24 cellular contexts compared by ENCODE assay signal in the genomic region with DNA sequence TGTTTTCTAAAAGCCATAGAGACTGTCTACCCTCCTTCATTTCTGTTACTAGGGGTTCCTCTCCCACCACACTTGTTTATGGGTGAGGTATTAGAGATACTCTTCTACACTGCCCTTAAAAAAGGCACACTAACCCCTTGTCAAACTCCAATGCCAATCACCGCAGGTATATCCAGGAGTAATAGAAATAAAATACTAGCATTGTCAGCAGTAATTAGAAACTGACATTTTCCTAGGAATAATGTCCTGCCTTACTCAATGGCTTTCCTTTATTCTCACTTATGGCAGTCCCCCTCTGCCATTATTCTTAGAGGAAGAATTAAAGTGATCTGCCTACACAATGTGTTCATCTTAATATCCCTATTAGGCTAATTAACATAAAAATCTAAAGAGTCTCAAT. TPM values are rescaled to one million over a fixed set of nuclear protein-coding genes. Genes with fewer than 3 reads are reported as not detected.
DNase-seq lines count a peak whose midpoint lies in the region; ATAC-seq, FAIRE-seq and TF ChIP-seq lines count a peak whose summit lies in the region.
"Had no signal": no experiment of that assay in that cellular context is flagged by ENCODE, and none has a peak within 500 bp of the region (broad histone marks: within the 10 kb centered on the region; RNA-seq: fewer than 3 reads in every experiment).

No MANE protein-coding gene starts in this region.

- no peak for TF ChIP-seq CTCF in HepG2 (CRISPR knock-in tag; IDR thresholded peaks at IDR 0.05)
- TF ChIP-seq CTCF in right lobe of liver (IDR thresholded peaks at IDR 0.05): no peak
- no peak for TF ChIP-seq CTCF in K562 (IDR thresholded peaks at IDR 0.05 in 2 of 3, conservative IDR thresholded peaks at IDR 0.05 in 1 of 3; ENCODE audit: insufficient read depth in 2 of 3, low read depth in 1 of 3, low read length in 3 of 3)
- no peak for TF ChIP-seq CTCF in tibial nerve (IDR thresholded peaks at IDR 0.05)

- H4K20me1 ChIP-seq in HepG2 (ENCODE audit: insufficient read depth, low read length) (no peaks in the 10 kb centered on the region), K562 (replicated peaks; ENCODE audit: control insufficient read depth, insufficient read depth, low read length) (no peaks in the 10 kb centered on the region)
- H4K20me1 ChIP-seq: BLaER1 treated with 17β-estradiol and CSF1 and Interleukin-3, amounts not matched to agents 10 nM and 100 nM had no signal

- no peak overlapping the region for H4K91ac ChIP-seq in neuronal stem cell (ENCODE audit: low read depth, low read length, poor library complexity)

- no peak overlapping the region for H3K27ac ChIP-seq in HepG2 (ENCODE audit: extremely low read length, insufficient read depth, low read length)
- no peak overlapping the region for H3K27ac ChIP-seq in right lobe of liver
- no peak overlapping the region for H3K27ac ChIP-seq in K562 (ENCODE audit: extremely low read depth, low read depth, low read length)
- H3K27ac ChIP-seq in neuronal stem cell (replicated peaks; ENCODE audit: low read length): peak overlapping the region; percentile 94
- H3K27ac ChIP-seq in tibial nerve: no peak overlapping the region
- H3K27ac ChIP-seq: 22Rv1; BLaER1 treated with 17β-estradiol and CSF1 and Interleukin-3, amounts not matched to agents 10 nM and 100 nM had no signal

- no peaks in the 10 kb centered on the region for H3K79me2 ChIP-seq in HepG2 (ENCODE audit: insufficient read depth, low read length)
- peaks cover 10% of the 10 kb centered on the region for H3K79me2 ChIP-seq in K562 (ENCODE audit: control insufficient read depth, insufficient read depth, low read length)

- no peak overlapping the region for H3K14ac ChIP-seq in neuronal stem cell (ENCODE audit: low read length)

- H3K4me1 ChIP-seq in HepG2 (ENCODE audit: insufficient read depth, low read length) (peaks cover 12% of the 10 kb centered on the region), right lobe of liver (no peaks in the 10 kb centered on the region), K562 (replicated peaks in 1 of 2; ENCODE audit: control insufficient read depth in 2 of 2, insufficient read depth in 2 of 2, low read length in 2 of 2) (peaks cover 9 to 12% of the 10 kb centered on the region in 2 experiments; a peak in 4 of 5 replicates), neuronal stem cell (ENCODE audit: control insufficient read depth in 2 of 2, insufficient read depth in 1 of 2, low read depth in 1 of 2, low read length in 2 of 2) (peaks cover 3 to 8% of the 10 kb centered on the region in 2 donors), HAP-1 (peaks cover 19% of the 10 kb centered on the region), tibial nerve (peaks cover 0 to 10% (median 2%) of the 10 kb centered on the region in 4 donors)
- H3K4me1 ChIP-seq: BE2C had no signal

- H3K4ac ChIP-seq in neuronal stem cell (ENCODE audit: low read length): no peak overlapping the region

- H3K27me3 ChIP-seq in HepG2 (ENCODE audit: control insufficient read depth in 1 of 2, insufficient read depth in 2 of 2, low read length in 2 of 2) (peaks cover 0 to 31% of the 10 kb centered on the region in 2 experiments; a peak in 3 of 5 replicates), right lobe of liver (no peaks in the 10 kb centered on the region), K562 (ENCODE audit: control insufficient read depth in 2 of 2, insufficient read depth in 2 of 2, low read length in 2 of 2) (no peaks in the 10 kb centered on the region), neuronal stem cell (ENCODE audit: control insufficient read depth in 3 of 3, insufficient read depth in 3 of 3, low read depth in 1 of 3, low read length in 3 of 3) (no peaks in the 10 kb centered on the region), HAP-1 (ENCODE audit: low read depth) (no peaks in the 10 kb centered on the region), tibial nerve (no peaks in the 10 kb centered on the region)
- H3K27me3 ChIP-seq: BE2C; BLaER1 treated with 17β-estradiol and CSF1 and Interleukin-3, amounts not matched to agents 10 nM and 100 nM had no signal

- no peak overlapping the region for H2BK120ac ChIP-seq in neuronal stem cell (ENCODE audit: low read depth, low read length)

- ATAC-seq in HepG2 (no peak), right lobe of liver (no peak), K562 (no peak)

- H3K4me2 ChIP-seq in HepG2 (ENCODE audit: low read depth, low read length): no peak overlapping the region
- no peak overlapping the region for H3K4me2 ChIP-seq in K562 (ENCODE audit: insufficient read depth, low read length)
- H3K4me2 ChIP-seq in neuronal stem cell (ENCODE audit: insufficient read depth, low read length, poor library complexity, severe bottlenecking): no peak overlapping the region
- H3K4me2 ChIP-seq: BLaER1 treated with 17β-estradiol and CSF1 and Interleukin-3, amounts not matched to agents 10 nM and 100 nM had no signal

- POLR2A ChIA-PET in HepG2 (lab: Yijun Ruan, JAX): no interaction called here
- POLR2A ChIA-PET in K562 (lab: Yijun Ruan, JAX): interaction anchor here (1.2 kb wide), 1 partner anchor 11 kb away, joined by 3 read pairs; no protein-coding TSS in a partner anchor

- no peaks in the 10 kb centered on the region for H3K36me3 ChIP-seq in HepG2 (replicated peaks in 1 of 2; ENCODE audit: control insufficient read depth in 1 of 2, insufficient read depth in 2 of 2, low read length in 2 of 2)
- no peaks in the 10 kb centered on the region for H3K36me3 ChIP-seq in right lobe of liver
- H3K36me3 ChIP-seq in K562 (ENCODE audit: control insufficient read depth, insufficient read depth, low read length): no peaks in the 10 kb centered on the region
- no peaks in the 10 kb centered on the region for H3K36me3 ChIP-seq in neuronal stem cell (replicated peaks in 1 of 2; ENCODE audit: control insufficient read depth in 2 of 2, insufficient read depth in 2 of 2, low read length in 2 of 2)
- H3K36me3 ChIP-seq in HAP-1 (replicated peaks): no peaks in the 10 kb centered on the region
- no peaks in the 10 kb centered on the region for H3K36me3 ChIP-seq in tibial nerve
- H3K36me3 ChIP-seq: BE2C; BLaER1 treated with 17β-estradiol and CSF1 and Interleukin-3, amounts not matched to agents 10 nM and 100 nM had no signal

- H3K23ac ChIP-seq in neuronal stem cell (ENCODE audit: low read depth, low read length, poor library complexity): no peak overlapping the region

- no peak for FAIRE-seq in HepG2 (lab: Jason Lieb, UNC)
- FAIRE-seq in K562 (lab: Jason Lieb, UNC): no peak
- FAIRE-seq: A204.1, GM12891, H54 had no signal

- H3K9ac ChIP-seq in HepG2 (ENCODE audit: insufficient read depth, low read depth, low read length): no peak overlapping the region
- no peak overlapping the region for H3K9ac ChIP-seq in K562 (ENCODE audit: insufficient read depth in 1 of 2, low read depth in 2 of 2, low read length in 2 of 2)
- no peak overlapping the region for H3K9ac ChIP-seq in neuronal stem cell (ENCODE audit: low read depth, low read length, poor library complexity)
- H3K9ac ChIP-seq: BLaER1 treated with 17β-estradiol and CSF1 and Interleukin-3, amounts not matched to agents 10 nM and 100 nM had no signal

- no peak overlapping the region for H2BK15ac ChIP-seq in neuronal stem cell (ENCODE audit: low read length)

- no peak overlapping the region for H2BK5ac ChIP-seq in neuronal stem cell (ENCODE audit: low read length)

- no peak overlapping the region for H2AK5ac ChIP-seq in neuronal stem cell (ENCODE audit: low read depth, low read length)

- in situ Hi-C loops in HepG2 (cut with HindIII; ENCODE audit: extremely low pct_ligation_motif_present, low pct_unique_long_range_greater_than_20kb) (no loop called here), K562 (cut with MboI) (no loop called here), HAP-1 (cut with MboI; ENCODE audit: low sequenced_read_pairs) (no loop called here)

- no peak overlapping the region for H2AFZ ChIP-seq in HepG2 (ENCODE audit: low read length)
- 0 out of 2 replicates have a peak overlapping the region, but pooled peaks have one; percentile 7 for H2AFZ ChIP-seq in K562 (ENCODE audit: low read depth, low read length)
- H2AFZ ChIP-seq in neuronal stem cell (ENCODE audit: low read length): peak overlapping the region; percentile 13

- intact Hi-C loops in HepG2 (cut with micrococcal nuclease; ENCODE audit: unreplicated experiment) (no loop called here), right lobe of liver (cut with DNase I) (no loop called here), K562 (cut with micrococcal nuclease) (no loop called here)

- H3K9me3 ChIP-seq in HepG2 (ENCODE audit: low read length): peaks cover 9% of the 10 kb centered on the region; the same call in 1 of the 2 replicates
- H3K9me3 ChIP-seq in right lobe of liver: no peaks in the 10 kb centered on the region
- H3K9me3 ChIP-seq in K562 (replicated peaks; ENCODE audit: control insufficient read depth, insufficient read depth, low read depth, low read length): peaks cover 2% of the 10 kb centered on the region; the same call in 1 of the 2 replicates
- peaks cover 10 to 15% of the 10 kb centered on the region in 2 donors for H3K9me3 ChIP-seq in neuronal stem cell (replicated peaks in 1 of 2; ENCODE audit: control insufficient read depth in 2 of 2, insufficient read depth in 1 of 2, low read depth in 1 of 2, low read length in 2 of 2)
- peaks cover 6% of the 10 kb centered on the region for H3K9me3 ChIP-seq in HAP-1
- no peaks in the 10 kb centered on the region for H3K9me3 ChIP-seq in tibial nerve
- H3K9me3 ChIP-seq: BE2C had no signal

- BruUV-seq in HepG2 (replicated peaks; lab: Mats Ljungman, UMichigan) (no TSS peak), K562 (replicated peaks; lab: Mats Ljungman, UMichigan) (no TSS peak)

- H3K4me3 ChIP-seq in HepG2 (replicated peaks in 1 of 3; ENCODE audit: insufficient read depth in 1 of 3, low read depth in 2 of 3, low read length in 3 of 3) (no peak overlapping the region), right lobe of liver (no peak overlapping the region), K562 (no peak overlapping the region), neuronal stem cell (ENCODE audit: low read length in 2 of 2) (no peak overlapping the region), HAP-1 (no peak overlapping the region), tibial nerve (no peak overlapping the region)
- H3K4me3 ChIP-seq: BLaER1 treated with 17β-estradiol and CSF1 and Interleukin-3, amounts not matched to agents 10 nM and 100 nM had no signal

- no peak overlapping the region for H4K8ac ChIP-seq in neuronal stem cell (ENCODE audit: low read depth, low read length)

- no peaks in the 10 kb centered on the region for H3K9me1 ChIP-seq in K562 (ENCODE audit: control insufficient read depth, insufficient read depth, low read length)

- H3K79me1 ChIP-seq in neuronal stem cell (ENCODE audit: low read depth, low read length): no peaks in the 10 kb centered on the region

- TF ChIP-seq RAD21 in HepG2 (CRISPR knock-in tag; IDR thresholded peaks at IDR 0.05): no peak
- no peak for TF ChIP-seq RAD21 in K562 (CRISPR knock-in tag; conservative IDR thresholded peaks at IDR 0.05 in 1 of 2, IDR thresholded peaks at IDR 0.05 in 1 of 2)

- WGBS in HepG2 (ENCODE audit: low lambda C conversion rate): 29% methylated on average over 1 of the region's 1 CpG
- 100% methylated on average over 1 of the region's 1 CpG for WGBS in right lobe of liver (ENCODE audit: insufficient coverage, low coverage, low lambda C conversion rate, missing lambda C conversion rate)
- WGBS in K562 (ENCODE audit: insufficient coverage, low coverage, missing lambda C conversion rate): 73% methylated on average over 1 of the region's 1 CpG
- WGBS in neuronal stem cell (ENCODE audit: extremely low coverage in 2 of 2, insufficient read length in 2 of 2, insufficient replicate concordance in 1 of 2), 2 donors: no CpG with 5 or more reads among the region's 1 CpG
- 83 to 91% methylated on average over 1 of the region's 1 CpG for WGBS in tibial nerve, 2 donors

- TF ChIP-seq POLR2A in HepG2 (IDR thresholded peaks at IDR 0.05; ENCODE audit: insufficient read depth in 1 of 2, low read depth in 2 of 2, low read length in 2 of 2) (no peak), right lobe of liver (IDR thresholded peaks at IDR 0.05) (no peak), K562 (conservative IDR thresholded peaks at IDR 0.05) (no peak), tibial nerve (IDR thresholded peaks at IDR 0.05) (no peak)

- H2BK12ac ChIP-seq in neuronal stem cell (ENCODE audit: low read length): no peak overlapping the region

- CTCF ChIA-PET in HepG2 (lab: Yijun Ruan, JAX; ENCODE audit: low intra/inter-chr PET ratio, low total read pairs): no interaction called here
- CTCF ChIA-PET in K562 (lab: Yijun Ruan, JAX; ENCODE audit: low intra/inter-chr PET ratio): no interaction called here

- no peak overlapping the region for H3K18ac ChIP-seq in neuronal stem cell (ENCODE audit: low read length)

- DNase-seq in HepG2 (ENCODE audit: low spot score) (no peak), right lobe of liver (no peak), K562 (ENCODE audit: extremely low read depth in 1 of 4, low spot score in 3 of 4) (no peak), neuronal stem cell (ENCODE audit: low spot score) (no peak), HAP-1 (ENCODE audit: low spot score in 2 of 2) (no peak), tibial nerve (ENCODE audit: low spot score in 2 of 2) (no peak)
- DNase-seq: ACHN; AML-193; BE2C; Calu3; CD4-positive, alpha-beta T cell; COR-L47; DMS53; DMS79 treated with DMSO at 0.1 percent for 48 hours; GF-D8; GOT3; HCEC 1CT had no signal

- TF ChIP-seq EP300 in HepG2 (IDR thresholded peaks at IDR 0.05; ENCODE audit: low read depth in 2 of 2, low read length in 2 of 2) (no peak), HepG2 (CRISPR knock-in tag; IDR thresholded peaks at IDR 0.05; ENCODE audit: borderline replicate concordance) (no peak), K562 (IDR thresholded peaks at IDR 0.05; ENCODE audit: low read length) (no peak), tibial nerve (IDR thresholded peaks at IDR 0.05) (no peak)

RNA-seq across cellular contexts. Expression of a gene that starts 5.0 kb away (rescaled TPM):
- total RNA-seq in HepG2 (2016; rRNA removed; fragmentation: Illumina TruSeq; extraction: Trizol) (52.6 and 84.1 TPM in 2 replicates), right lobe of liver (1 to 10 TPM in 3 of 6 experiments, under 1 TPM in 3; 0.33 to 3.3 (median 1.4) TPM), K562 (2014; rRNA removed) (82.7 and 86.1 TPM in 2 replicates), K562 (2014; rRNA removed; fragmentation: Illumina TruSeq; extraction: Trizol) (139 and 151 TPM in 2 replicates), K562 (2015; rRNA removed; fragmentation: Illumina TruSeq; extraction: Trizol) (133 and 147 TPM in 2 replicates), K562 (2021) (88.8 and 93.0 TPM in 2 replicates), tibial nerve (1 to 10 TPM in 1 of 4 donors, under 1 TPM in 3; 0.42 to 1.8 (median 0.71) TPM)
- total RNA-seq in HepG2 (2016; cell fraction: cytosol; rRNA removed; fragmentation: Illumina TruSeq; extraction: Trizol; ENCODE audit: low read depth): 14.4 and 21.2 TPM in 2 replicates
- total RNA-seq in HepG2 (2016; cell fraction: insoluble cytoplasmic fraction; rRNA removed; fragmentation: Illumina TruSeq; extraction: Trizol): 53.4 and 80.3 TPM in 2 replicates
- 21.2 and 25.6 TPM in 2 replicates for total RNA-seq in HepG2 (2016; cell fraction: membrane; rRNA removed; fragmentation: Illumina TruSeq; extraction: Trizol)
- total RNA-seq in HepG2 (2016; cell fraction: nucleus; rRNA removed; fragmentation: Illumina TruSeq; extraction: Trizol): 62.6 and 67.1 TPM in 2 replicates
- polyA plus RNA-seq in HepG2 (2011; rRNA removed) (15.2 and 27.8 TPM in 2 replicates), K562 (2011; rRNA removed) (188 and 247 TPM in 2 replicates), K562 (2014; fragmentation: Illumina TruSeq; extraction: Trizol) (101 and 119 TPM in 2 replicates), K562 (2014; fragmentation: Nextera tagmentation; extraction: Ambion mirVana) (100 to 1,000 TPM in 1 of 2 experiments, 10 to 100 TPM in 1; 73.4 to 118 TPM), K562 (2014; rRNA removed) (85.3 and 92.0 TPM in 2 replicates)
- polyA plus RNA-seq in HepG2 (2011; cell fraction: cytosol; rRNA removed): 12.7 and 14.5 TPM in 2 replicates
- polyA plus RNA-seq in HepG2 (2011; cell fraction: nucleus; rRNA removed): 11.0 and 14.9 TPM in 2 replicates
- polyA plus RNA-seq in HepG2 (2012): 12.0 and 29.8 TPM in 2 replicates
- polyA plus RNA-seq in HepG2 (2016; cell fraction: cytosol; fragmentation: Illumina TruSeq; extraction: Trizol; ENCODE audit: low read depth): 6.3 and 8.5 TPM in 2 replicates
- polyA plus RNA-seq in HepG2 (2016; cell fraction: insoluble cytoplasmic fraction; fragmentation: Illumina TruSeq; extraction: Trizol; ENCODE audit: low read depth): 66.9 and 69.6 TPM in 2 replicates
- polyA plus RNA-seq in HepG2 (2016; cell fraction: membrane; fragmentation: Illumina TruSeq; extraction: Trizol; ENCODE audit: low read depth): 8.4 and 12.9 TPM in 2 replicates
- polyA plus RNA-seq in HepG2 (2016; cell fraction: nucleus; fragmentation: Illumina TruSeq; extraction: Trizol; ENCODE audit: insufficient read depth, low read depth): 38.8 and 40.6 TPM in 2 replicates
- polyA minus RNA-seq in HepG2 (2011; rRNA and poly(A)+ RNA removed; ENCODE audit: low replicate concordance): 37.0 and 58.7 TPM in 2 replicates
- 18.4 and 31.0 TPM in 2 replicates for polyA minus RNA-seq in HepG2 (2011; cell fraction: cytosol; rRNA and poly(A)+ RNA removed)
- 74.3 and 94.2 TPM in 2 replicates for polyA minus RNA-seq in HepG2 (2011; cell fraction: nucleus; rRNA and poly(A)+ RNA removed)
- total RNA-seq in K562 (2011; cell fraction: chromatin; rRNA removed; ENCODE audit: low replicate concordance): 202 and 532 TPM in 2 replicates
- total RNA-seq in K562 (2011; cell fraction: nucleolus; rRNA removed): 140 and 174 TPM in 2 replicates
- 320 and 382 TPM in 2 replicates for total RNA-seq in K562 (2011; cell fraction: nucleoplasm; rRNA removed)
- polyA plus RNA-seq in K562 (2011; cell fraction: cytosol; rRNA removed): 61.6 and 97.3 TPM in 2 replicates
- polyA plus RNA-seq in K562 (2011; cell fraction: nucleus; rRNA removed): 99.5 and 147 TPM in 2 replicates
- polyA plus RNA-seq in K562 (2012): 53.5 and 75.2 TPM in 2 replicates
- 322 and 339 TPM in 2 replicates for polyA minus RNA-seq in K562 (2011; rRNA and poly(A)+ RNA removed)
- 116 and 125 TPM in 2 replicates for polyA minus RNA-seq in K562 (2011; cell fraction: cytosol; rRNA and poly(A)+ RNA removed)
- polyA minus RNA-seq in K562 (2011; cell fraction: nucleus; rRNA and poly(A)+ RNA removed): 137 and 229 TPM in 2 replicates
- 88.9 TPM for polyA plus RNA-seq in neuronal stem cell (2013, experiment 1 of 2)
- 91.2 TPM for polyA plus RNA-seq in neuronal stem cell (2013, experiment 2 of 2)

RNA-seq across cellular contexts. Expression of a gene that starts 49.5 kb away (rescaled TPM):
- total RNA-seq in HepG2 (2016; rRNA removed; fragmentation: Illumina TruSeq; extraction: Trizol) (not detected in 2 replicates), right lobe of liver (not detected), K562 (2014; rRNA removed) (not detected in 2 replicates), K562 (2014; rRNA removed; fragmentation: Illumina TruSeq; extraction: Trizol) (0.06 TPM in 1 of 2 replicates, not detected in the other), K562 (2015; rRNA removed; fragmentation: Illumina TruSeq; extraction: Trizol) (not detected in 2 replicates), K562 (2021) (0.22 and 0.31 TPM in 2 replicates), tibial nerve (under 1 TPM in 1 of 4 donors, not detected in 3; 0.30 TPM)
- total RNA-seq in HepG2 (2016; cell fraction: cytosol; rRNA removed; fragmentation: Illumina TruSeq; extraction: Trizol; ENCODE audit: low read depth): not detected in 2 replicates
- total RNA-seq in HepG2 (2016; cell fraction: insoluble cytoplasmic fraction; rRNA removed; fragmentation: Illumina TruSeq; extraction: Trizol): not detected in 2 replicates
- not detected in 2 replicates for total RNA-seq in HepG2 (2016; cell fraction: membrane; rRNA removed; fragmentation: Illumina TruSeq; extraction: Trizol)
- not detected in 2 replicates for total RNA-seq in HepG2 (2016; cell fraction: nucleus; rRNA removed; fragmentation: Illumina TruSeq; extraction: Trizol)
- polyA plus RNA-seq in HepG2 (2011; rRNA removed) (not detected in 2 replicates), K562 (2011; rRNA removed) (0.49 and 0.56 TPM in 2 replicates), K562 (2014; fragmentation: Illumina TruSeq; extraction: Trizol) (not detected in 2 replicates), K562 (2014; fragmentation: Nextera tagmentation; extraction: Ambion mirVana) (not detected), K562 (2014; rRNA removed) (not detected in 2 replicates)
- not detected in 2 replicates for polyA plus RNA-seq in HepG2 (2011; cell fraction: cytosol; rRNA removed)
- polyA plus RNA-seq in HepG2 (2011; cell fraction: nucleus; rRNA removed): not detected in 2 replicates
- polyA plus RNA-seq in HepG2 (2012): 0.11 TPM in 1 of 2 replicates, not detected in the other
- not detected in 2 replicates for polyA plus RNA-seq in HepG2 (2016; cell fraction: cytosol; fragmentation: Illumina TruSeq; extraction: Trizol; ENCODE audit: low read depth)
- polyA plus RNA-seq in HepG2 (2016; cell fraction: insoluble cytoplasmic fraction; fragmentation: Illumina TruSeq; extraction: Trizol; ENCODE audit: low read depth): not detected in 2 replicates
- not detected in 2 replicates for polyA plus RNA-seq in HepG2 (2016; cell fraction: membrane; fragmentation: Illumina TruSeq; extraction: Trizol; ENCODE audit: low read depth)
- polyA plus RNA-seq in HepG2 (2016; cell fraction: nucleus; fragmentation: Illumina TruSeq; extraction: Trizol; ENCODE audit: insufficient read depth, low read depth): not detected in 2 replicates
- not detected in 2 replicates for polyA minus RNA-seq in HepG2 (2011; rRNA and poly(A)+ RNA removed; ENCODE audit: low replicate concordance)
- polyA minus RNA-seq in HepG2 (2011; cell fraction: cytosol; rRNA and poly(A)+ RNA removed): not detected in 2 replicates
- not detected in 2 replicates for polyA minus RNA-seq in HepG2 (2011; cell fraction: nucleus; rRNA and poly(A)+ RNA removed)
- total RNA-seq in K562 (2011; cell fraction: chromatin; rRNA removed; ENCODE audit: low replicate concordance): 0.35 and 0.42 TPM in 2 replicates
- total RNA-seq in K562 (2011; cell fraction: nucleolus; rRNA removed): 0.17 and 0.53 TPM in 2 replicates
- total RNA-seq in K562 (2011; cell fraction: nucleoplasm; rRNA removed): 0.23 and 0.59 TPM in 2 replicates
- polyA plus RNA-seq in K562 (2011; cell fraction: cytosol; rRNA removed): 0.25 and 0.28 TPM in 2 replicates
- 0.52 and 0.82 TPM in 2 replicates for polyA plus RNA-seq in K562 (2011; cell fraction: nucleus; rRNA removed)
- polyA plus RNA-seq in K562 (2012): 0.12 TPM in 1 of 2 replicates, not detected in the other
- polyA minus RNA-seq in K562 (2011; rRNA and poly(A)+ RNA removed): 0.39 and 0.56 TPM in 2 replicates
- polyA minus RNA-seq in K562 (2011; cell fraction: cytosol; rRNA and poly(A)+ RNA removed): not detected in 2 replicates
- polyA minus RNA-seq in K562 (2011; cell fraction: nucleus; rRNA and poly(A)+ RNA removed): 0.44 and 0.94 TPM in 2 replicates
- 1.6 TPM for polyA plus RNA-seq in neuronal stem cell (2013, experiment 1 of 2)
- polyA plus RNA-seq in neuronal stem cell (2013, experiment 2 of 2): 1.3 TPM
- total RNA-seq: CD4-positive, alpha-beta T cell; Daoy; G401 had no signal
